Comparison of ENCODE assay signal across 1 cellular context in the genomic region with DNA sequence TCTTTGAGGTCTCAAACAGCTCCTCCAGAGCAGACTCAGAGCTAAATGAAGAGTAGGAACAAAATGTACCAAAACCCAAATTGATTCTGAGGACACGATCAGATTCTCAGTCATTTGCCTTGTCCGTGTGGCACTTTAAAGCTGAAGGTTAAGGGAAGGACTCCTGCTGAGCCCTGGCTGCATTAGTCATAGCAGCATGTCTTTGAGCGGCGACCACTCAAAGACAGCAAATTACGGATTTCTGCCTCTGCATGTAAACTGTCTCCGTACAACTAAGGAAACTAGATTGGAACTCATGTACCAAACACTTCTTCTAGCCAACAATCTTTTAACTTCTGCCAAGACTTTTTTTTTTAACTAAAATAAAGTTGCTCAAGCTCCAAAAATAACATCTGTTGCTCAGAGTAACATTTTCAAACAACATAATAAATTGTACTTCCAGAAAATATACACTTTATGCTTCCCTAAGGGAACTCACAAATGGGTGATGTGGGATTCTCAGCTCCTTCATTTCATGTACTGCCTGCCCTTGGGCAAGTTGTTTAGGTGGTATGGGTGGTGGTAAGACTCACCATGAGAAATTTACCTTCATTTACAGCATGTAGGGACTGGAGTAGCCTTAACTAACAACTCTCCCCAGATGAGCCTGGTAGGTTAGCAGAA.
TF ChIP-seq lines count a peak whose summit lies in the region.

No MANE protein-coding gene starts in this region.

TF ChIP-seq in A549, 52 proteins besides CTCF, POLR2A, EP300 and RAD21 (continued from another document):
- TF ChIP-seq BCL3 (IDR thresholded peaks at IDR 0.05) (no peak), TFCP2L1 (CRISPR knock-in tag; IDR thresholded peaks at IDR 0.05) (no peak)
